In the genomic region with DNA sequence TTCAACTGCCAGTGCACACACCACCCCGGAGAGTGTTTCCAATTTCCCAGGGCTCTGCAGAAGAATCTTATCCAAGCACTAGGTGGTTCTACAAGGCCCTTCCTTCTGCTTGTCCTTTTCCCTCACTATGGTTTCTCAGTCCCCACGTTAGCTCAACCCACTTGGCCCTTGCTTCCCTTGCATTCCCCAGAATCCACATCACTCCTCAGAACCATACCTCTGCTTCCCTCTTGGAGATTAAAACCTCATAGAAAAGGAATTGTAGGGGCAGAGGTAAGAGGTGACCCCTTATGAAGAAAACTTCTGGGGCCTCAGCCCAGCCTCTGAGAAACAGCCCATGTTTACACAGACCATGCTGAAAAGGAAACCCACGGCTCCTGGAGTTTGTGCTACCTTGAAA, we compare ENCODE assay signal across 8 cellular contexts.
"Had no signal": no experiment of that assay in that cellular context is flagged by ENCODE, and none has a peak within 500 bp of the region (broad histone marks: within the 10 kb centered on the region; RNA-seq: fewer than 3 reads in every experiment).

No MANE protein-coding gene starts in this region.

- H3K4me2 ChIP-seq: GM23338 had no signal

- H2AFZ ChIP-seq: GM23338 had no signal

- DNase-seq: H9, HCEC 1CT had no signal

- H3K9me3 Mint-ChIP-seq: GM23338, H9 had no signal

- H3K27ac ChIP-seq: HL-60 had no signal

- H3K27ac Mint-ChIP-seq: GM23338 had no signal

- H3K4me3 ChIP-seq: GM23338, K562 had no signal

- FAIRE-seq: H1, H54, HepG2, K562 had no signal

- H3K4me3 Mint-ChIP-seq: GM23338, H9 had no signal

- ATAC-seq: GM23338, HepG2, K562 had no signal
